ENCODE assay signal across 11 cellular contexts in the genomic region with DNA sequence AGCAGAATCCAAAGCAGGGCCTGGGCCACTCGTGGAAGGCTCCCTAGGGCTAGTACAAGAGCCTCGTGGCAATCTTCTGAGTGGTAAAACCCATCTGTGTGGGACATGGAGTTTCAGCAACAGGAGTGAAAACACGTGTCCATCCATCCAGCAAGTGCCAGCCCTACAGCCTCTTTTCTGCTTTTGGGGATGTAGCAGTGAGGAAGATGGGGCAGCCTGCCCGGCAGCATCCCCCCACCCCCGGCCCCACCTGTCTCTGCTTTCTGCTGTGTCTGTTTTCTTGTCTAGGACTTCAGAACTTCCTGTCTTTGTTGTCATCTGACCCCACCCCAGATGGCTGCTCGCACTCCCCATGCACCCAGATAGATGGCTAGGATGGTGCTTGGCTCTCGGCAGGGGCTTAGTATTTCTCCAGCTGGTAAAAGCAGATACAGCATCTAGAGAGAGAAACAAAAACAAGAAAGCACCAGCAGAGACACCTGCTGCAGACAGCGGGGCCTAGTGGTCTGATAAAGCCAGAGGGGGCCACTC. TPM values are rescaled to one million over a fixed set of nuclear protein-coding genes. Genes with fewer than 3 reads are reported as not detected.
DNase-seq lines count a peak whose midpoint lies in the region; ATAC-seq, FAIRE-seq and TF ChIP-seq lines count a peak whose summit lies in the region.
"Had no signal": no experiment of that assay in that cellular context is flagged by ENCODE, and none has a peak within 500 bp of the region (broad histone marks: within the 10 kb centered on the region; RNA-seq: fewer than 3 reads in every experiment).

No MANE protein-coding gene starts in this region.

- no peak for ATAC-seq in activated CD4-positive, alpha-beta T cell treated with anti-CD3 and anti-CD28 coated beads for 36 hours

- H3K9me3 Mint-ChIP-seq in activated CD4-positive, alpha-beta T cell treated with anti-CD3 and anti-CD28 coated beads for 36 hours (ENCODE audit: low read depth), result no peaks in the 10 kb centered on the region

- H3K9me3 ChIP-seq in esophagus squamous epithelium (no peaks in the 10 kb centered on the region), spleen (no peaks in the 10 kb centered on the region)
- H3K9me3 ChIP-seq: uterus had no signal

- H3K36me3 ChIP-seq in esophagus squamous epithelium (peaks cover 13 to 48% (median 19%) of the 10 kb centered on the region in 3 donors), spleen (peaks cover 0 to 52% (median 21%) of the 10 kb centered on the region in 6 donors)
- H3K36me3 ChIP-seq: uterus had no signal

- H3K27me3 Mint-ChIP-seq in activated CD4-positive, alpha-beta T cell treated with anti-CD3 and anti-CD28 coated beads for 36 hours, result no peaks in the 10 kb centered on the region

- no peak overlapping the region for H3K27ac Mint-ChIP-seq in activated CD4-positive, alpha-beta T cell treated with anti-CD3 and anti-CD28 coated beads for 36 hours

- H3K27me3 ChIP-seq in esophagus squamous epithelium, result peaks cover 0 to under 1% (median 0%) of the 10 kb centered on the region in 4 donors
- H3K27me3 ChIP-seq in spleen (replicated peaks in 1 of 7), result no peaks in the 10 kb centered on the region
- H3K27me3 ChIP-seq: SJSA1, uterus had no signal

- TF ChIP-seq CTCF in VCaP (conservative IDR thresholded peaks at IDR 0.05) (no peak), esophagus squamous epithelium (IDR thresholded peaks at IDR 0.05) (no peak), spleen (IDR thresholded peaks at IDR 0.05 in 8 of 11, conservative IDR thresholded peaks at IDR 0.05 in 3 of 11) (no peak)

- H3K27ac ChIP-seq in VCaP, result peak overlapping the region; percentile 97
- H3K27ac ChIP-seq in esophagus squamous epithelium, result peak overlapping the region; percentile 95 to 98 (median 96)
- H3K27ac ChIP-seq in spleen, result peak overlapping the region in 6 of 8 donors; percentile 85 to 96 (median 92)
- H3K27ac ChIP-seq: SJSA1 had no signal

- peak overlapping the region; percentile 68 for H3K4me3 Mint-ChIP-seq in activated CD4-positive, alpha-beta T cell treated with anti-CD3 and anti-CD28 coated beads for 36 hours

- POLR2A ChIA-PET in activated CD4-positive, alpha-beta T cell treated with anti-CD3 and anti-CD28 coated beads for 36 hours (lab: Charles Lee), result no interaction called here

- H3K4me1 ChIP-seq in esophagus squamous epithelium (peaks cover 23 to 68% (median 47%) of the 10 kb centered on the region in 3 donors), spleen (peaks cover 15 to 89% (median 72%) of the 10 kb centered on the region in 6 donors)

- CTCF ChIA-PET in activated CD4-positive, alpha-beta T cell treated with anti-CD3 and anti-CD28 coated beads for 36 hours (lab: Charles Lee), result interaction anchor here (0.8 to 1.2 kb wide), 2 partner anchors 17 to 77 kb away, joined by 3 to 4 read pairs; no protein-coding TSS in a partner anchor

- H3K4me1 Mint-ChIP-seq in activated CD4-positive, alpha-beta T cell treated with anti-CD3 and anti-CD28 coated beads for 36 hours, result peaks cover 31% of the 10 kb centered on the region

- intact Hi-C loops in activated CD4-positive, alpha-beta T cell treated with anti-CD3 and anti-CD28 coated beads for 36 hours (cut with DNase I, micrococcal nuclease), result no loop called here
- intact Hi-C loops in esophagus squamous epithelium (cut with DNase I) (no loop called here), spleen (cut with DNase I; ENCODE audit: low total_unique reads) (no loop called here)

- no peak for TF ChIP-seq POLR2A in esophagus squamous epithelium (IDR thresholded peaks at IDR 0.05)
- TF ChIP-seq POLR2A in spleen (IDR thresholded peaks at IDR 0.05), result no peak

- no peak for DNase-seq in activated CD4-positive, alpha-beta T cell treated with anti-CD3 and anti-CD28 coated beads for 36 hours
- no peak for DNase-seq in activated CD4-positive, alpha-beta T cell treated with anti-CD3 and anti-CD28 coated beads, Interleukin-2, amount 50 U/mL, for 1 hour
- DNase-seq in esophagus squamous epithelium (lab: John Stamatoyannopoulos, UW) (no peak), spleen (no peak), frontal cortex (ENCODE audit: low spot score in 2 of 2) (no peak), GM19238 (ENCODE audit: insufficient read length, low spot score) (no peak), urothelium cell line (ENCODE audit: low spot score) (no peak)
- DNase-seq: Kasumi-1, uterus had no signal

- H3K4me3 ChIP-seq in esophagus squamous epithelium, result peak overlapping the region in 3 of 4 donors; percentile 81 to 100 (median 87)
- peak overlapping the region in 6 of 8 donors; percentile 76 to 99 (median 92) for H3K4me3 ChIP-seq in spleen

- no peak for FAIRE-seq in frontal cortex (lab: Jason Lieb, UNC)
- no peak for FAIRE-seq in urothelium cell line (lab: Jason Lieb, UNC)

- WGBS in esophagus squamous epithelium, 2 donors, result 61 to 71% methylated on average over 4 to 6 of the region's 8 CpGs
- WGBS in spleen, 5 donors, result 60 to 63% (median 62%) methylated on average over 8 of the region's 8 CpGs

- H3K36me3 Mint-ChIP-seq in activated CD4-positive, alpha-beta T cell treated with anti-CD3 and anti-CD28 coated beads for 36 hours (ENCODE audit: low read depth), result peaks cover 5% of the 10 kb centered on the region

RNA-seq across cellular contexts. Expression of gene CPTP, which starts 1.5 kb away (rescaled TPM):
- 10 to 100 TPM in 1 of 2 experiments, 1 to 10 TPM in 1; 9.9 to 11.4 TPM for total RNA-seq in activated CD4-positive, alpha-beta T cell treated with anti-CD3 and anti-CD28 coated beads for 36 hours
- total RNA-seq in esophagus squamous epithelium (10 to 100 TPM; 27.7 to 75.2 (median 33.4) TPM), spleen (10 to 100 TPM; 16.9 to 42.1 (median 29.1) TPM), frontal cortex (14.3 TPM)
- 10 to 100 TPM in 2 of 3 donors, 1 to 10 TPM in 1; 7.5 to 24.9 (median 10.4) TPM for polyA plus RNA-seq in spleen

RNA-seq across cellular contexts. Expression of gene INTS11, which starts 1.7 kb away (rescaled TPM):
- total RNA-seq in activated CD4-positive, alpha-beta T cell treated with anti-CD3 and anti-CD28 coated beads for 36 hours, result 100 to 1,000 TPM; 117 to 151 TPM
- total RNA-seq in esophagus squamous epithelium, result 10 to 100 TPM; 61.5 to 82.0 (median 63.6) TPM
- 100 to 1,000 TPM in 4 of 7 donors, 10 to 100 TPM in 3; 89.2 to 114 (median 100) TPM for total RNA-seq in spleen
- 100 to 1,000 TPM; 106 to 203 (median 202) TPM for polyA plus RNA-seq in spleen
- 28.9 TPM for total RNA-seq in frontal cortex

RNA-seq across cellular contexts. Expression of gene TAS1R3, which starts 4.9 kb away (rescaled TPM):
- total RNA-seq in activated CD4-positive, alpha-beta T cell treated with anti-CD3 and anti-CD28 coated beads for 36 hours, result under 1 TPM; 0.28 to 0.41 TPM
- total RNA-seq in esophagus squamous epithelium (under 1 TPM; 0.13 to 0.57 (median 0.30) TPM), spleen (1 to 10 TPM in 6 of 7 donors, under 1 TPM in 1; 0.77 to 5.9 (median 3.0) TPM), frontal cortex (0.41 TPM)
- 1 to 10 TPM in 1 of 3 donors, under 1 TPM in 2; 0.23 to 1.6 (median 0.37) TPM for polyA plus RNA-seq in spleen

RNA-seq across cellular contexts. Expression of gene PUSL1, which starts 17.7 kb away (rescaled TPM):
- total RNA-seq in activated CD4-positive, alpha-beta T cell treated with anti-CD3 and anti-CD28 coated beads for 36 hours, result 10 to 100 TPM; 13.7 to 18.0 TPM
- 10 to 100 TPM; 20.0 to 52.5 (median 33.2) TPM for total RNA-seq in esophagus squamous epithelium
- 10 to 100 TPM; 11.4 to 22.9 (median 13.9) TPM for total RNA-seq in spleen
- 10 to 100 TPM in 2 of 3 donors, 1 to 10 TPM in 1; 9.8 to 17.8 (median 10.5) TPM for polyA plus RNA-seq in spleen
- total RNA-seq in frontal cortex, result 6.5 TPM

RNA-seq across cellular contexts. Expression of gene ACAP3, which starts 18.4 kb away (rescaled TPM):
- 10 to 100 TPM; 17.5 to 24.3 TPM for total RNA-seq in activated CD4-positive, alpha-beta T cell treated with anti-CD3 and anti-CD28 coated beads for 36 hours
- 10 to 100 TPM; 36.4 to 66.7 (median 56.9) TPM for total RNA-seq in esophagus squamous epithelium
- total RNA-seq in spleen, result 10 to 100 TPM; 33.0 to 62.3 (median 41.7) TPM
- 10 to 100 TPM; 12.6 to 89.7 (median 32.6) TPM for polyA plus RNA-seq in spleen
- total RNA-seq in frontal cortex, result 63.2 TPM
